In the genomic region with DNA sequence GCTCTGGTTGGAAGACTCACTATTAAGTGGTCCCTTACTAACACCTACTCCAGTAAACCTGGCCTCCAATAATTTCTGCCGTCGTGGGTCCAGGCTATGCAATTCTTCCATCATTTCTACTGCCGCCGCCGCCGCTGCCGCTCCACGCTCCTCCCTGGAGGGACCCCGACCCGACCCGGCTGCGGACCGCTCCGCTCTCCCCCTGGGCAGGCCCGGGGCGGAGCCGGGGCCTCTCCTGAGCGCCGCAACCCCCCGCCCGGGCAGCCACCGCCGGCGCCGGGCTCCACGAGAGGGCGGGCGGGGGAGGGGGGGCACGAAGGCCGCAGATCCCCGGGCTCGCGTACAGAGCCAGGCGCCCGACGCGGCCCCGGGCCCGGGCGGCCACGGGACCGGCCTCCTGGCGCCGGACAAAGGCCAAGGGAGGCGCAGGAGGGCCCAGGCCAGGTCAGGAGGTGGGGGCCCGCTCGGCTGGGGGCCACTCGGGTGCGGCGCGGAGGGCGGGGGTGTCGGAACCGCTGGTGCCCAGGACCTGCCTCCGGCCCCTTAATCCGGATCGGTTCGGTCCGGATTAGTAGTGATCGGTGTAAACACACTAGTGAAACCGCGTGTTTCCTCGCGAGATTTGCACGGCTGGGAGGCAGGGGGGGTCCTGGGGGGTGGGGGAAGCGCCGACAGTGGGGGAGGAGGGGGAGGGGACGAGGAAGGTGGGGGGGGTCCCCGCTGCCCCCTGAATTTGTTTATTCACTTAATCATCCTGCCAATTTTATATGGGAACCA, we compare ENCODE assay signal across 8 cellular contexts.
DNase-seq lines count a peak whose midpoint lies in the region; ATAC-seq and TF ChIP-seq lines count a peak whose summit lies in the region.
"Not testable (repeated sequence)": the region's sequence is repeated elsewhere in the genome, so short reads cannot be mapped to it uniquely, and the experiment has no call there.

No MANE protein-coding gene starts in this region.

- not testable (repeated sequence) for H3K4me2 ChIP-seq in hepatocyte

- not testable (repeated sequence) for H3K9me2 ChIP-seq in hepatocyte (replicated peaks; ENCODE audit: insufficient read depth)

- not testable (repeated sequence) for H4K20me1 ChIP-seq in hepatocyte (ENCODE audit: insufficient read depth, poor library complexity, severe bottlenecking)

- not testable (repeated sequence) for H3K4me3 Mint-ChIP-seq in activated CD4-positive, alpha-beta T cell treated with anti-CD3 and anti-CD28 coated beads, Interleukin-2, amount 10 ng/mL, durations not matched to agents 24 days and 14 days; stimulated activated naive CD8-positive, alpha-beta T cell treated with anti-CD3 and anti-CD28 coated beads, Interleukin-15, amount 100 ng/mL, for 72 hours

- H3K27ac Mint-ChIP-seq in activated CD4-positive, alpha-beta T cell treated with anti-CD3 and anti-CD28 coated beads, Interleukin-2, amount 10 ng/mL, durations not matched to agents 24 days and 14 days; stimulated activated naive CD8-positive, alpha-beta T cell treated with anti-CD3 and anti-CD28 coated beads, Interleukin-15, amount 100 ng/mL, for 72 hours: not testable (repeated sequence)

- H3K27ac ChIP-seq in hepatocyte, psoas muscle: not testable (repeated sequence)

- not testable (repeated sequence) for H3K4me3 ChIP-seq in GM12865 (ENCODE audit: low read depth, low read length); epithelial cell of esophagus (ENCODE audit: low read length); hepatocyte; psoas muscle

- ATAC-seq in psoas muscle = peak; percentile 69 to 91 (median 85)
- peak; percentile 88 for ATAC-seq in stimulated activated naive CD8-positive, alpha-beta T cell treated with anti-CD3 and anti-CD28 coated beads, Interleukin-15, amount 100 ng/mL, for 72 hours

- not testable (repeated sequence) for H3K9me3 Mint-ChIP-seq in activated CD4-positive, alpha-beta T cell treated with anti-CD3 and anti-CD28 coated beads, Interleukin-2, amount 10 ng/mL, durations not matched to agents 24 days and 14 days; stimulated activated naive CD8-positive, alpha-beta T cell treated with anti-CD3 and anti-CD28 coated beads, Interleukin-15, amount 100 ng/mL, for 72 hours

- H3K79me2 ChIP-seq in hepatocyte = not testable (repeated sequence)

- H3K4me1 ChIP-seq in hepatocyte (ENCODE audit: insufficient read depth); psoas muscle: not testable (repeated sequence)

- not testable (repeated sequence) for H3K36me3 ChIP-seq in hepatocyte (replicated peaks; ENCODE audit: insufficient read depth, low read depth); psoas muscle (ENCODE audit: insufficient read depth in 1 of 2, low read depth in 1 of 2)

- H3K36me3 Mint-ChIP-seq in activated CD4-positive, alpha-beta T cell treated with anti-CD3 and anti-CD28 coated beads, Interleukin-2, amount 10 ng/mL, durations not matched to agents 24 days and 14 days (ENCODE audit: low read depth) = not testable (repeated sequence)

- 96% methylated on average over 9 of the region's 69 CpGs for WGBS in hepatocyte (ENCODE audit: low lambda C conversion rate, missing lambda C conversion rate)
- 56 to 64% (median 61%) methylated on average over 24 to 59 of the region's 69 CpGs for WGBS in psoas muscle, 3 donors

- not testable (repeated sequence) for H3K9me3 ChIP-seq in hepatocyte (ENCODE audit: low read depth); psoas muscle

- H2AFZ ChIP-seq in hepatocyte = not testable (repeated sequence)

- intact Hi-C loops in activated CD4-positive, alpha-beta T cell treated with anti-CD3 and anti-CD28 coated beads, Interleukin-2, amount 10 ng/mL, durations not matched to agents 24 days and 14 days (cut with micrococcal nuclease); psoas muscle (cut with DNase I): not testable (repeated sequence)

- peak; percentile 56 for DNase-seq in GM12865 (ENCODE audit: low read depth)
- DNase-seq in NCI-H146 (lab: John Stamatoyannopoulos, UW) = peak; percentile 1
- DNase-seq in activated CD4-positive, alpha-beta T cell treated with anti-CD3 and anti-CD28 coated beads, Interleukin-2, amount 10 ng/mL, durations not matched to agents 24 days and 14 days = peak; percentile 68
- peak; percentile 12 for DNase-seq in activated naive CD4-positive, alpha-beta T cell treated with anti-CD3 and anti-CD28 coated beads, Interleukin-2, amount 50 U/mL, for 16 hours
- DNase-seq in epithelial cell of esophagus (ENCODE audit: low read depth) = peak; percentile 6
- DNase-seq in hepatocyte (ENCODE audit: low spot score) = peak; percentile 21
- peak; percentile 24 to 53 for DNase-seq in psoas muscle
- DNase-seq in stimulated activated naive CD8-positive, alpha-beta T cell treated with anti-CD3 and anti-CD28 coated beads, Interleukin-15, amount 100 ng/mL, for 72 hours = peak; percentile 5 to 19

- H3K27me3 Mint-ChIP-seq in activated CD4-positive, alpha-beta T cell treated with anti-CD3 and anti-CD28 coated beads, Interleukin-2, amount 10 ng/mL, durations not matched to agents 24 days and 14 days; stimulated activated naive CD8-positive, alpha-beta T cell treated with anti-CD3 and anti-CD28 coated beads, Interleukin-15, amount 100 ng/mL, for 72 hours: not testable (repeated sequence)

- H3K4me1 Mint-ChIP-seq in activated CD4-positive, alpha-beta T cell treated with anti-CD3 and anti-CD28 coated beads, Interleukin-2, amount 10 ng/mL, durations not matched to agents 24 days and 14 days; stimulated activated naive CD8-positive, alpha-beta T cell treated with anti-CD3 and anti-CD28 coated beads, Interleukin-15, amount 100 ng/mL, for 72 hours: not testable (repeated sequence)

- TF ChIP-seq CTCF in GM12865 (IDR thresholded peaks at IDR 0.05; ENCODE audit: insufficient read depth, low read depth, low read length, missing control alignments); epithelial cell of esophagus (IDR thresholded peaks at IDR 0.05; ENCODE audit: insufficient read depth, low read depth, low read length, missing control alignments); hepatocyte (IDR thresholded peaks at IDR 0.05; ENCODE audit: poor library complexity); psoas muscle (IDR thresholded peaks at IDR 0.05): not testable (repeated sequence)

- H3K27me3 ChIP-seq in hepatocyte; psoas muscle (ENCODE audit: insufficient read depth in 3 of 3, low read length in 2 of 3): not testable (repeated sequence)

Comparison
In these comparisons a context has a peak if more than half of its experiments do, and no peak if none do; other contexts are left out.
1. DNase-seq: peak in every context shown above with its lines; median percentile 68 in activated CD4-positive, alpha-beta T cell treated with anti-CD3 and anti-CD28 coated beads, Interleukin-2, amount 10 ng/mL, durations not matched to agents 24 days and 14 days; 56 in GM12865; 38 in psoas muscle; 21 in hepatocyte; 12 in activated naive CD4-positive, alpha-beta T cell treated with anti-CD3 and anti-CD28 coated beads, Interleukin-2, amount 50 U/mL, for 16 hours; 12 in stimulated activated naive CD8-positive, alpha-beta T cell treated with anti-CD3 and anti-CD28 coated beads, Interleukin-15, amount 100 ng/mL, for 72 hours; 6 in epithelial cell of esophagus; 1 in NCI-H146.